18 cellular contexts compared by ENCODE assay signal in genomic region chr20:21272679-21273078, GRCh38.
A peak's percentile ranks its signal among the peaks of the same experiment; 100 is the strongest.
DNase-seq lines count a peak whose midpoint lies in the region; ATAC-seq lines count a peak whose summit lies in the region.
"Had no signal": no experiment of that assay in that cellular context is flagged by ENCODE, and none has a peak within 500 bp of the region (broad histone marks: within the 10 kb centered on the region; RNA-seq: fewer than 3 reads in every experiment).

No MANE protein-coding gene starts in this region.

- no peak overlapping the region for H3K27ac ChIP-seq in substantia nigra (ENCODE audit: low read depth, low read length, poor library complexity, severe bottlenecking)
- H3K27ac ChIP-seq: brain microvascular endothelial cell, Peyer's patch, sigmoid colon, SK-N-MC had no signal

- ATAC-seq in GM18511 (IDR thresholded peaks at IDR 0.05; ENCODE audit: unreplicated experiment) (peak; percentile 63), GM21367 (IDR thresholded peaks at IDR 0.05; ENCODE audit: unreplicated experiment) (peak; percentile 51), HG02759 (IDR thresholded peaks at IDR 0.05; ENCODE audit: unreplicated experiment) (peak; percentile 62), HG03175 (IDR thresholded peaks at IDR 0.05; ENCODE audit: unreplicated experiment) (peak; percentile 48), GM19467 (IDR thresholded peaks at IDR 0.05; ENCODE audit: unreplicated experiment) (no peak)

- no peak for DNase-seq in hippocampal formation (lab: John Stamatoyannopoulos, UW)
- DNase-seq in substantia nigra (lab: John Stamatoyannopoulos, UW) = no peak
- DNase-seq in NK-92 (lab: John Stamatoyannopoulos, UW; ENCODE audit: unreplicated experiment) = no peak
- DNase-seq: activated CD4-positive, alpha-beta T cell treated with anti-CD3 and anti-CD28 coated beads, Interleukin-2, amount 50 U/mL, for 4 hours; activated T-cell treated with anti-CD3 and anti-CD28 coated beads, Interleukin-2, amount 50 U/mL, for 1 hour; brain microvascular endothelial cell; CD8-positive, alpha-beta memory T cell; KBM-7; NCI-H1092; NCI-H69; Peyer's patch; sigmoid colon had no signal
